In genomic region chr7:129493555-129493954, GRCh38 we compare ENCODE assay signal across 13 cellular contexts. TPM values are rescaled to one million over a fixed set of nuclear protein-coding genes. Genes with fewer than 3 reads are reported as not detected.
A peak's percentile ranks its signal among the peaks of the same experiment; 100 is the strongest.
DNase-seq lines count a peak whose midpoint lies in the region; ATAC-seq, FAIRE-seq and TF ChIP-seq lines count a peak whose summit lies in the region.
"Had no signal": no experiment of that assay in that cellular context is flagged by ENCODE, and none has a peak within 500 bp of the region (broad histone marks: within the 10 kb centered on the region; RNA-seq: fewer than 3 reads in every experiment).

No MANE protein-coding gene starts in this region.

- no peak overlapping the region for H3K9ac ChIP-seq in Karpas-422 (ENCODE audit: low read length)
- no peak overlapping the region for H3K9ac ChIP-seq in skeletal muscle satellite cell (ENCODE audit: low read depth, low read length)
- H3K9ac ChIP-seq: BLaER1 had no signal

- TF ChIP-seq CTCF in bronchial epithelial cell (IDR thresholded peaks at IDR 0.05; ENCODE audit: insufficient read depth, low read length, severe bottlenecking) = no peak

- no peaks in the 10 kb centered on the region for H3K79me2 ChIP-seq in Karpas-422 (ENCODE audit: low read length)

- H3K36me3 ChIP-seq in Karpas-422 (ENCODE audit: insufficient read depth, low read length) (no peaks in the 10 kb centered on the region), bronchial epithelial cell (ENCODE audit: control insufficient read depth, insufficient read depth, low read length) (no peaks in the 10 kb centered on the region), skeletal muscle satellite cell (ENCODE audit: insufficient read depth, low read length) (no peaks in the 10 kb centered on the region)
- H3K36me3 ChIP-seq: BLaER1 had no signal

- no peak for ATAC-seq in GM21529 (IDR thresholded peaks at IDR 0.05; ENCODE audit: unreplicated experiment)

- H3K27ac Mint-ChIP-seq in activated CD4-positive, alpha-beta T cell treated with anti-CD3 and anti-CD28 coated beads, Interleukin-2, amount 10 ng/mL, durations not matched to agents 24 days and 14 days = peak overlapping the region; percentile 83

- H3K4me3 Mint-ChIP-seq in activated CD4-positive, alpha-beta T cell treated with anti-CD3 and anti-CD28 coated beads, Interleukin-2, amount 10 ng/mL, durations not matched to agents 24 days and 14 days = peak overlapping the region; percentile 20

- H3K4me2 ChIP-seq in Karpas-422 (ENCODE audit: low read depth, low read length, poor library complexity, severe bottlenecking) (no peak overlapping the region), skeletal muscle satellite cell (ENCODE audit: low read length) (peak overlapping the region; percentile 0)
- H3K4me2 ChIP-seq: BLaER1 had no signal

- FAIRE-seq in bronchial epithelial cell (lab: Jason Lieb, UNC) = no peak

- peaks cover 27% of the 10 kb centered on the region for H3K36me3 Mint-ChIP-seq in activated CD4-positive, alpha-beta T cell treated with anti-CD3 and anti-CD28 coated beads, Interleukin-2, amount 10 ng/mL, durations not matched to agents 24 days and 14 days (ENCODE audit: low read depth)

- peaks cover 10% of the 10 kb centered on the region for H3K4me1 ChIP-seq in Karpas-422 (ENCODE audit: low read length)
- H3K4me1 ChIP-seq in skeletal muscle satellite cell (ENCODE audit: control insufficient read depth, insufficient read depth, low read length) = peaks cover 13% of the 10 kb centered on the region
- H3K4me1 ChIP-seq: BLaER1 had no signal

- H3K9me3 ChIP-seq in Karpas-422 (ENCODE audit: low read length) = no peaks in the 10 kb centered on the region
- no peaks in the 10 kb centered on the region for H3K9me3 ChIP-seq in skeletal muscle satellite cell (replicated peaks; ENCODE audit: low read length)
- H3K9me3 ChIP-seq: BLaER1 had no signal

- H3K27me3 Mint-ChIP-seq in activated CD4-positive, alpha-beta T cell treated with anti-CD3 and anti-CD28 coated beads, Interleukin-2, amount 10 ng/mL, durations not matched to agents 24 days and 14 days = no peaks in the 10 kb centered on the region

- H4K20me1 ChIP-seq in Karpas-422 (ENCODE audit: insufficient read depth, low read depth, low read length) = no peaks in the 10 kb centered on the region
- H4K20me1 ChIP-seq: BLaER1 had no signal

- peak; percentile 63 for DNase-seq in activated CD4-positive, alpha-beta T cell treated with anti-CD3 and anti-CD28 coated beads, Interleukin-2, amount 10 ng/mL, durations not matched to agents 24 days and 14 days
- DNase-seq in activated CD4-positive, alpha-beta T cell treated with anti-CD3 and anti-CD28 coated beads for 4 hours = no peak
- DNase-seq in Karpas-422 (peak; percentile 51), bronchial epithelial cell (ENCODE audit: low read depth) (peak; percentile 30), NCI-H774 (lab: John Stamatoyannopoulos, UW) (no peak)
- no peak for DNase-seq in activated CD8-positive, alpha-beta memory T cell treated with anti-CD3 and anti-CD28 coated beads for 24 hours
- DNase-seq: aorta, NCI-H2107, retina had no signal

- no peaks in the 10 kb centered on the region for H3K9me3 Mint-ChIP-seq in activated CD4-positive, alpha-beta T cell treated with anti-CD3 and anti-CD28 coated beads, Interleukin-2, amount 10 ng/mL, durations not matched to agents 24 days and 14 days

- no peak overlapping the region for H2AFZ ChIP-seq in Karpas-422 (ENCODE audit: low read length)

- peaks cover 27% of the 10 kb centered on the region for H3K4me1 Mint-ChIP-seq in activated CD4-positive, alpha-beta T cell treated with anti-CD3 and anti-CD28 coated beads, Interleukin-2, amount 10 ng/mL, durations not matched to agents 24 days and 14 days

- no peak overlapping the region for H3K27ac ChIP-seq in Karpas-422 (ENCODE audit: low read length)
- H3K27ac ChIP-seq: BLaER1, VCaP had no signal

- intact Hi-C loops in activated CD4-positive, alpha-beta T cell treated with anti-CD3 and anti-CD28 coated beads, Interleukin-2, amount 10 ng/mL, durations not matched to agents 24 days and 14 days (cut with micrococcal nuclease) = no loop called here

- H3K9me2 ChIP-seq in Karpas-422 (replicated peaks; ENCODE audit: insufficient read depth, low read length) = no peaks in the 10 kb centered on the region

- H3K27me3 ChIP-seq in Karpas-422 (ENCODE audit: low read length) (no peaks in the 10 kb centered on the region), bronchial epithelial cell (ENCODE audit: control insufficient read depth, insufficient read depth, low read length) (no peaks in the 10 kb centered on the region), skeletal muscle satellite cell (ENCODE audit: control insufficient read depth, insufficient read depth, low read length) (peaks cover 2% of the 10 kb centered on the region)
- H3K27me3 ChIP-seq: BLaER1 had no signal

- H3K4me3 ChIP-seq in Karpas-422 (ENCODE audit: low read length) = no peak overlapping the region
- H3K4me3 ChIP-seq in bronchial epithelial cell (ENCODE audit: low read depth, low read length) = no peak overlapping the region
- H3K4me3 ChIP-seq in skeletal muscle satellite cell (ENCODE audit: low read length) = no peak overlapping the region
- H3K4me3 ChIP-seq: BLaER1 had no signal

RNA-seq across cellular contexts. Expression of gene SMKR1, which starts 8.8 kb away (rescaled TPM):
- total RNA-seq in activated CD4-positive, alpha-beta T cell treated with anti-CD3 and anti-CD28 coated beads, Interleukin-2, amount 10 ng/mL, durations not matched to agents 24 days and 14 days = 5.9 and 6.1 TPM in 2 replicates
- 0.22 TPM in 1 of 2 replicates, not detected in the other for total RNA-seq in Karpas-422 (2014; rRNA removed; shearing (Covaris generic); ENCODE audit: low replicate concordance)
- total RNA-seq in bronchial epithelial cell = 0.26 and 1.3 TPM in 2 replicates
- 0.22 TPM in 1 of 2 replicates, not detected in the other for total RNA-seq in skeletal muscle satellite cell (2012; rRNA removed)
- total RNA-seq: aorta had no signal

RNA-seq across cellular contexts. Expression of gene STRIP2, which starts 59.3 kb away (rescaled TPM):
- total RNA-seq in activated CD4-positive, alpha-beta T cell treated with anti-CD3 and anti-CD28 coated beads, Interleukin-2, amount 10 ng/mL, durations not matched to agents 24 days and 14 days = 86.6 and 89.6 TPM in 2 replicates
- total RNA-seq in Karpas-422 (2014; rRNA removed; shearing (Covaris generic); ENCODE audit: low replicate concordance) = 0.15 and 0.22 TPM in 2 replicates
- total RNA-seq in bronchial epithelial cell = 5.2 and 6.8 TPM in 2 replicates
- total RNA-seq in skeletal muscle satellite cell (2012; rRNA removed) = 8.7 and 17.7 TPM in 2 replicates

Comparison
In these comparisons a context has a peak if more than half of its experiments do, and no peak if none do; other contexts are left out.
1. DNase-seq: peak in activated CD4-positive, alpha-beta T cell treated with anti-CD3 and anti-CD28 coated beads, Interleukin-2, amount 10 ng/mL, durations not matched to agents 24 days and 14 days (single experiment), Karpas-422 (single experiment) and bronchial epithelial cell (single experiment); none in activated CD4-positive, alpha-beta T cell treated with anti-CD3 and anti-CD28 coated beads for 4 hours (0 of 2), activated CD8-positive, alpha-beta memory T cell treated with anti-CD3 and anti-CD28 coated beads for 24 hours (single experiment) and NCI-H774 (single experiment).
2. RNA of gene STRIP2, which starts 59.3 kb away (total RNA-seq): 86.6 to 89.6 TPM in activated CD4-positive, alpha-beta T cell treated with anti-CD3 and anti-CD28 coated beads, Interleukin-2, amount 10 ng/mL, durations not matched to agents 24 days and 14 days; 5.2 to 6.8 TPM in bronchial epithelial cell and 0.15 to 0.22 TPM in Karpas-422; every median in the first group is over 10 times any median in the second.